ENCODE assay signal across 12 cellular contexts in genomic region chr3:188584162-188584529, GRCh38.
A peak's percentile ranks its signal among the peaks of the same experiment; 100 is the strongest.
DNase-seq lines count a peak whose midpoint lies in the region; ATAC-seq, FAIRE-seq and TF ChIP-seq lines count a peak whose summit lies in the region.
"Had no signal": no experiment of that assay in that cellular context is flagged by ENCODE, and none has a peak within 500 bp of the region (broad histone marks: within the 10 kb centered on the region; RNA-seq: fewer than 3 reads in every experiment).

No MANE protein-coding gene starts in this region.

- peak overlapping the region; percentile 28 for H3K4me3 ChIP-seq in fibroblast of mammary gland (ENCODE audit: control insufficient read depth, low read depth, low read length)
- H3K4me3 ChIP-seq in gastrocnemius medialis, result peak overlapping the region; percentile 17 to 44 (median 20)
- no peak overlapping the region for H3K4me3 ChIP-seq in small intestine (ENCODE audit: low read depth in 1 of 2, low read length in 2 of 2)

- FAIRE-seq in GM19239 (lab: Jason Lieb, UNC) (no peak), small intestine (lab: Jason Lieb, UNC) (no peak)
- FAIRE-seq: GM18507 had no signal

- peaks cover 39 to 42% of the 10 kb centered on the region in 2 donors for H3K4me1 ChIP-seq in gastrocnemius medialis
- peaks cover 2 to 4% of the 10 kb centered on the region in 2 donors for H3K4me1 ChIP-seq in small intestine (ENCODE audit: control insufficient read depth in 2 of 2, insufficient read depth in 1 of 2, low read depth in 1 of 2, low read length in 1 of 2)

- ATAC-seq in gastrocnemius medialis (peak; percentile 76 to 79), GM19463 (IDR thresholded peaks at IDR 0.05; ENCODE audit: unreplicated experiment) (no peak), HG03460 (IDR thresholded peaks at IDR 0.05; ENCODE audit: unreplicated experiment) (no peak)
- ATAC-seq: T-cell had no signal

- no peak for TF ChIP-seq POLR2A in gastrocnemius medialis (IDR thresholded peaks at IDR 0.05)

- DNase-seq in GM04504 (ENCODE audit: low read depth) (peak; percentile 46), RKO (ENCODE audit: low spot score) (peak; percentile 83), fibroblast of mammary gland (ENCODE audit: low read depth) (peak; percentile 85), gastrocnemius medialis (peak in 1 of 2 donors; percentile 17), GM19239 (ENCODE audit: insufficient read length, low spot score) (no peak), small intestine (no peak)
- DNase-seq: cortex of kidney, T-cell had no signal

- in situ Hi-C loops in gastrocnemius medialis (cut with MboI; ENCODE audit: low sequenced_read_pairs in 4 of 4), result loop anchor here in 2 of 4 donors (10.0 to 25.0 kb wide), 2 partner anchors 371 to 847 kb away; partner anchors contain the start of gene BCL6 (in 2 of the 2)

- no peak for TF ChIP-seq CTCF in fibroblast of mammary gland (conservative IDR thresholded peaks at IDR 0.05; ENCODE audit: control insufficient read depth, insufficient read depth, low read depth, low read length)
- TF ChIP-seq CTCF in gastrocnemius medialis (IDR thresholded peaks at IDR 0.05 in 4 of 5, conservative IDR thresholded peaks at IDR 0.05 in 1 of 5), result no peak

- H3K27me3 ChIP-seq in gastrocnemius medialis, result no peaks in the 10 kb centered on the region
- H3K27me3 ChIP-seq in small intestine (ENCODE audit: control insufficient read depth in 2 of 2, insufficient read depth in 2 of 2, low read length in 2 of 2), result no peaks in the 10 kb centered on the region

- no peaks in the 10 kb centered on the region for H3K36me3 ChIP-seq in gastrocnemius medialis
- H3K36me3 ChIP-seq in small intestine (ENCODE audit: control insufficient read depth in 2 of 2, insufficient read depth in 2 of 2, low read length in 2 of 2), result no peaks in the 10 kb centered on the region

- WGBS in small intestine, 3 donors, result 68 to 89% (median 71%) methylated on average over 4 of the region's 4 CpGs

- intact Hi-C loops in gastrocnemius medialis (cut with DNase I; ENCODE audit: low total_unique reads), result loop anchor here (10.0 kb wide), 2 partner anchors 361 to 839 kb away; partner anchors contain the start of gene BCL6

- H3K27ac ChIP-seq in gastrocnemius medialis (peak overlapping the region; percentile 67 to 77 (median 74)), small intestine (ENCODE audit: low read depth in 1 of 2, low read length in 1 of 2) (no peak overlapping the region)
- H3K27ac ChIP-seq: parathyroid adenoma had no signal

- H3K9me3 ChIP-seq in gastrocnemius medialis (no peaks in the 10 kb centered on the region), small intestine (ENCODE audit: control insufficient read depth, low read depth) (no peaks in the 10 kb centered on the region)

Comparison
In these comparisons a context has a peak if more than half of its experiments do, and no peak if none do; other contexts are left out.
1. DNase-seq: peak in GM04504 (single experiment), RKO (single experiment) and fibroblast of mammary gland (single experiment); none in GM19239 (single experiment) and small intestine (single experiment).
2. H3K4me3 ChIP-seq: peak in fibroblast of mammary gland (single experiment) and gastrocnemius medialis (4 of 4); none in small intestine (0 of 2).
3. ATAC-seq: peak in gastrocnemius medialis (2 of 2); none in GM19463 (single experiment) and HG03460 (single experiment).
4. H3K27ac ChIP-seq: peak in gastrocnemius medialis (4 of 4); none in small intestine (0 of 2).